Comparison of ENCODE assay signal across 7 cellular contexts in genomic region chr11:7019500-7020182, GRCh38. TPM values are rescaled to one million over a fixed set of nuclear protein-coding genes. Genes with fewer than 3 reads are reported as not detected.
A peak's percentile ranks its signal among the peaks of the same experiment; 100 is the strongest.
DNase-seq lines count a peak whose midpoint lies in the region; ATAC-seq and TF ChIP-seq lines count a peak whose summit lies in the region.

No MANE protein-coding gene starts in this region.

- H2BK15ac ChIP-seq in mesendoderm (replicated peaks; ENCODE audit: low read depth): no peak overlapping the region

- no peak overlapping the region for H2BK120ac ChIP-seq in mesendoderm (ENCODE audit: low read depth, low read length)

- H3F3A ChIP-seq in MM.1S (ENCODE audit: insufficient read depth, low read length): no peaks in the 10 kb centered on the region

- no peaks in the 10 kb centered on the region for H3K79me1 ChIP-seq in mesendoderm (ENCODE audit: low read length)

- no peaks in the 10 kb centered on the region for H3K27me3 ChIP-seq in MM.1S (replicated peaks; ENCODE audit: insufficient read depth, low read length)
- no peaks in the 10 kb centered on the region for H3K27me3 ChIP-seq in endocrine pancreas (ENCODE audit: control insufficient read depth, insufficient read depth, low read length)
- H3K27me3 ChIP-seq in mesendoderm (ENCODE audit: insufficient read depth, low read length, poor library complexity): no peaks in the 10 kb centered on the region
- no peaks in the 10 kb centered on the region for H3K27me3 ChIP-seq in aorta (ENCODE audit: control insufficient read depth in 1 of 2, insufficient read depth in 2 of 2, low read length in 1 of 2)

- peak overlapping the region; percentile 44 for H4K8ac ChIP-seq in mesendoderm (ENCODE audit: low read depth, low read length)

- H3K23ac ChIP-seq in mesendoderm (ENCODE audit: low read length): peak overlapping the region; percentile 24

- H3K9ac ChIP-seq in MM.1S (ENCODE audit: low read length): no peak overlapping the region; the same call in 1 of the 2 replicates
- H3K9ac ChIP-seq in endocrine pancreas (ENCODE audit: control insufficient read depth, insufficient read depth, low read length): peak overlapping the region; percentile 63
- H3K9ac ChIP-seq in mesendoderm (ENCODE audit: low read length): peak overlapping the region; percentile 89

- peak; percentile 30 for ATAC-seq in GM19463 (IDR thresholded peaks at IDR 0.05; ENCODE audit: unreplicated experiment)
- ATAC-seq in aorta (ENCODE audit: low FRiP score): peak; percentile 53
- no peak for ATAC-seq in HG03280 (IDR thresholded peaks at IDR 0.05; ENCODE audit: unreplicated experiment)

- H3K56ac ChIP-seq in mesendoderm (ENCODE audit: low read length): peak overlapping the region; percentile 96

- no peak overlapping the region for H3K4ac ChIP-seq in mesendoderm (ENCODE audit: low read depth, low read length)

- H3K4me3 ChIP-seq in MM.1S (ENCODE audit: low read length) (peak overlapping the region; percentile 63), endocrine pancreas (ENCODE audit: control insufficient read depth, insufficient read depth, low read length) (peak overlapping the region; percentile 67), mesendoderm (ENCODE audit: low read length) (peak overlapping the region; percentile 98), aorta (ENCODE audit: low read length in 2 of 2) (peak overlapping the region; percentile 57 to 67)

- H3K4me1 ChIP-seq in MM.1S (ENCODE audit: low read length): 0 out of 2 replicates have a peak, but pooled peaks cover 6% of the 10 kb centered on the region
- no peaks in the 10 kb centered on the region for H3K4me1 ChIP-seq in endocrine pancreas (ENCODE audit: control insufficient read depth, insufficient read depth, low read length)
- no peaks in the 10 kb centered on the region for H3K4me1 ChIP-seq in mesendoderm (ENCODE audit: control insufficient read depth, low read depth, low read length)
- peaks cover 0 to 2% of the 10 kb centered on the region in 2 donors for H3K4me1 ChIP-seq in aorta (ENCODE audit: control insufficient read depth in 1 of 2, insufficient read depth in 2 of 2, low read length in 2 of 2)

- H4K20me1 ChIP-seq in MM.1S (ENCODE audit: insufficient read depth, low read length): no peaks in the 10 kb centered on the region

- no peak overlapping the region for H2AK5ac ChIP-seq in mesendoderm (ENCODE audit: low read length)

- H3K36me3 ChIP-seq in MM.1S (replicated peaks; ENCODE audit: insufficient read depth, low read length) (no peaks in the 10 kb centered on the region), endocrine pancreas (ENCODE audit: control insufficient read depth, insufficient read depth, low read length) (no peaks in the 10 kb centered on the region), mesendoderm (ENCODE audit: control insufficient read depth, insufficient read depth, low read length) (no peaks in the 10 kb centered on the region), aorta (ENCODE audit: control insufficient read depth in 1 of 2, insufficient read depth in 2 of 2, low read length in 1 of 2) (no peaks in the 10 kb centered on the region)

- H3K27ac ChIP-seq in MM.1S (ENCODE audit: low read length): no peak overlapping the region
- H3K27ac ChIP-seq in mesendoderm (ENCODE audit: low read depth, low read length): no peak overlapping the region
- H3K27ac ChIP-seq in aorta (ENCODE audit: low read depth in 1 of 2, low read length in 2 of 2): peak overlapping the region in 1 of 2 donors; percentile 28

- no peak overlapping the region for H3K18ac ChIP-seq in mesendoderm (ENCODE audit: low read length)

- peak overlapping the region; percentile 67 for H2AFZ ChIP-seq in MM.1S (ENCODE audit: low read length)

- H4K5ac ChIP-seq in mesendoderm (ENCODE audit: low read length): no peak overlapping the region

- no peaks in the 10 kb centered on the region for H3K9me2 ChIP-seq in MM.1S (replicated peaks; ENCODE audit: insufficient read depth, low read length)

- no peaks in the 10 kb centered on the region for H3K79me2 ChIP-seq in MM.1S (ENCODE audit: low read length)
- H3K79me2 ChIP-seq in mesendoderm (ENCODE audit: control insufficient read depth, insufficient read depth, low read length): no peaks in the 10 kb centered on the region

- H2BK5ac ChIP-seq in mesendoderm (ENCODE audit: low read length): no peak overlapping the region

- no CpG with 5 or more reads among the region's 26 CpGs for WGBS in mesendoderm (ENCODE audit: extremely low coverage, insufficient coverage, low lambda C conversion rate)
- 3 to 4% methylated on average over 26 of the region's 26 CpGs for WGBS in aorta, 2 donors

- TF ChIP-seq CTCF in MM.1S (IDR thresholded peaks at IDR 0.05; ENCODE audit: low read length): no peak

- intact Hi-C loops in aorta (cut with DNase I): loop anchor here in 1 of 2 donors (2.0 kb wide), 1 partner anchor 27 kb away; no protein-coding TSS in a partner anchor

- H3K4me2 ChIP-seq in MM.1S (ENCODE audit: low read depth, low read length) (peak overlapping the region; percentile 81), mesendoderm (ENCODE audit: low read length) (peak overlapping the region; percentile 98)

- H3K9me3 ChIP-seq in MM.1S (replicated peaks; ENCODE audit: insufficient read depth, low read length) (no peaks in the 10 kb centered on the region), endocrine pancreas (ENCODE audit: control insufficient read depth, low read length) (no peaks in the 10 kb centered on the region), aorta (ENCODE audit: control insufficient read depth, low read length) (no peaks in the 10 kb centered on the region)

- DNase-seq in MM.1S (no peak), mesendoderm (peak; percentile 46), aorta (peak; percentile 50 to 80), NAMALWA (ENCODE audit: low spot score) (no peak)

RNA-seq across cellular contexts. Expression of gene ZNF214, which starts 0.5 kb away (rescaled TPM):
- polyA plus RNA-seq in mesendoderm (2013, experiment 1 of 2): 1.00 TPM
- 1.1 TPM for polyA plus RNA-seq in mesendoderm (2013, experiment 2 of 2)
- 1 to 10 TPM; 1.5 to 2.4 TPM for total RNA-seq in aorta
- polyA plus RNA-seq in aorta: 1 to 10 TPM in 1 of 2 donors, under 1 TPM in 1; 0.38 to 1.2 TPM

RNA-seq across cellular contexts. Expression of gene NLRP14, which starts 0.6 kb away (rescaled TPM):
- 0.01 TPM for polyA plus RNA-seq in mesendoderm (2013, experiment 1 of 2)
- polyA plus RNA-seq in mesendoderm (2013, experiment 2 of 2): 0.04 TPM
- total RNA-seq in aorta: under 1 TPM in 1 of 2 donors, not detected in 1; 0.10 TPM
- under 1 TPM in 1 of 2 donors, not detected in 1; 0.05 TPM for polyA plus RNA-seq in aorta

Comparison
In these comparisons a context has a peak if more than half of its experiments do, and no peak if none do; other contexts are left out.
1. DNase-seq: peak in mesendoderm (single experiment) and aorta (2 of 2); none in MM.1S (single experiment) and NAMALWA (single experiment).
2. Peak in every context shown above with its lines, with median percentiles within 50 percentile points of each other: H3K4me3 ChIP-seq.